In the genomic region with DNA sequence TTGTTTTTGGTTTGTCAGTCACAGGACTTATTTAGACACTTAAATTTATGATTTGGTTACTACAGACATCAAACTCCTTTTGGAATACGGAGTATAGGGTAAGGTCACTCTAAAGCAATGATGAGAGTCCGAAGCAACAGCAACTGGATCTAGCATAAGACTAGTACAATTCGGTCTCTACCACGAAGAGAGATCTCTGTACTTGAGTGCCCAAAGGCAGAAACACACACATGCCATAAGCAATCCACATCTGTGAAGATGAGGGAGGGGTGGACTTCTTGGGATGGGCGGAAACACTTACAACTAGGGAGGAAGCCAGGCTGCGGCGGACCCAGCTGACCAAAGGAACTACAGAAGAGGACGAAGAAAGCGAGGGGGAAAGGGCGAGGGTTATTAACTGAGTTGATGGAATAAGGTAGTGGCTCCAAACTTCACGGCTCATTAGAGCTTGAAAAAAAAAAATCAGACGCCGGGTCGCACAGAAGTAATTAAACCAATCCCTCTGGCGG, we compare ENCODE assay signal across 8 cellular contexts. TPM values are rescaled to one million over a fixed set of nuclear protein-coding genes. Genes with fewer than 3 reads are reported as not detected.
A peak's percentile ranks its signal among the peaks of the same experiment; 100 is the strongest.
DNase-seq lines count a peak whose midpoint lies in the region; ATAC-seq, FAIRE-seq and TF ChIP-seq lines count a peak whose summit lies in the region.

No MANE protein-coding gene starts in this region.

- FAIRE-seq in A549 (lab: Jason Lieb, UNC) = no peak

- POLR2A ChIA-PET in A549 (lab: Yijun Ruan, JAX) = interaction anchor here (0.6 to 1.2 kb wide), 5 partner anchors 9 to 342 kb away, joined by 3 to 4 read pairs (median 3); no protein-coding TSS in a partner anchor

- H3K4me1 ChIP-seq in A549 (peaks cover 11% of the 10 kb centered on the region; the same call in 2 of the 3 replicates), right atrium auricular region (peaks cover 0 to 24% of the 10 kb centered on the region in 2 donors)

- TF ChIP-seq CTCF in A549 (IDR thresholded peaks at IDR 0.05) (no peak), right atrium auricular region (IDR thresholded peaks at IDR 0.05) (no peak)

- no peaks in the 10 kb centered on the region for H3K36me3 ChIP-seq in right atrium auricular region

- H3K9me3 ChIP-seq in A549 (no peaks in the 10 kb centered on the region), right atrium auricular region (no peaks in the 10 kb centered on the region)

- no peak for TF ChIP-seq POLR2A in A549 (IDR thresholded peaks at IDR 0.05; ENCODE audit: low read length)

- DNase-seq in A549 (ENCODE audit: low read depth in 1 of 2, low spot score in 1 of 2) (peak; percentile 5 to 55), NCI-H82 (lab: John Stamatoyannopoulos, UW) (peak; percentile 86), right atrium auricular region (ENCODE audit: low spot score) (peak; percentile 66), putamen (ENCODE audit: low spot score) (peak; percentile 28), NCI-H2196 treated with DMSO at 0.1 percent for 48 hours (lab: John Stamatoyannopoulos, UW; ENCODE audit: unreplicated experiment) (no peak)

- ATAC-seq in A549 = peak; percentile 73 to 82; a peak in 5 of 6 replicates
- ATAC-seq in GM18498 (IDR thresholded peaks at IDR 0.05; ENCODE audit: unreplicated experiment) = peak; percentile 32
- ATAC-seq in HG02938 (IDR thresholded peaks at IDR 0.05; ENCODE audit: unreplicated experiment) = peak; percentile 21

- WGBS in A549 (ENCODE audit: missing lambda C conversion rate) = 3% methylated on average over 15 of the region's 15 CpGs
- WGBS in adipose tissue, 3 donors = 2 to 3% (median 2%) methylated on average over 15 of the region's 15 CpGs

- H3K4me2 ChIP-seq in A549 = peak overlapping the region; percentile 85

- TF ChIP-seq RAD21 in A549 (conservative IDR thresholded peaks at IDR 0.05 in 1 of 2, IDR thresholded peaks at IDR 0.05 in 1 of 2) = no peak

- peak overlapping the region; percentile 91 to 97 for H3K27ac ChIP-seq in A549
- H3K27ac ChIP-seq in adipose tissue (ENCODE audit: low read depth, low read length) = peak overlapping the region; percentile 78
- peak overlapping the region; percentile 99 for H3K27ac ChIP-seq in right atrium auricular region

- H3K27me3 ChIP-seq in right atrium auricular region = no peaks in the 10 kb centered on the region

- H3K4me3 ChIP-seq in A549 = peak overlapping the region; percentile 67
- peak overlapping the region; percentile 75 to 79 for H3K4me3 ChIP-seq in right atrium auricular region

- TF ChIP-seq EP300 in A549 (IDR thresholded peaks at IDR 0.05) = no peak

- CTCF ChIA-PET in A549 (lab: Yijun Ruan, JAX) = no interaction called here

TF ChIP-seq in A549, 52 proteins besides CTCF, POLR2A, EP300 and RAD21:
- TF ChIP-seq MAZ (IDR thresholded peaks at IDR 0.05; ENCODE audit: borderline replicate concordance, low read depth, low read length) = no peak
- TF ChIP-seq, protein P1, sequence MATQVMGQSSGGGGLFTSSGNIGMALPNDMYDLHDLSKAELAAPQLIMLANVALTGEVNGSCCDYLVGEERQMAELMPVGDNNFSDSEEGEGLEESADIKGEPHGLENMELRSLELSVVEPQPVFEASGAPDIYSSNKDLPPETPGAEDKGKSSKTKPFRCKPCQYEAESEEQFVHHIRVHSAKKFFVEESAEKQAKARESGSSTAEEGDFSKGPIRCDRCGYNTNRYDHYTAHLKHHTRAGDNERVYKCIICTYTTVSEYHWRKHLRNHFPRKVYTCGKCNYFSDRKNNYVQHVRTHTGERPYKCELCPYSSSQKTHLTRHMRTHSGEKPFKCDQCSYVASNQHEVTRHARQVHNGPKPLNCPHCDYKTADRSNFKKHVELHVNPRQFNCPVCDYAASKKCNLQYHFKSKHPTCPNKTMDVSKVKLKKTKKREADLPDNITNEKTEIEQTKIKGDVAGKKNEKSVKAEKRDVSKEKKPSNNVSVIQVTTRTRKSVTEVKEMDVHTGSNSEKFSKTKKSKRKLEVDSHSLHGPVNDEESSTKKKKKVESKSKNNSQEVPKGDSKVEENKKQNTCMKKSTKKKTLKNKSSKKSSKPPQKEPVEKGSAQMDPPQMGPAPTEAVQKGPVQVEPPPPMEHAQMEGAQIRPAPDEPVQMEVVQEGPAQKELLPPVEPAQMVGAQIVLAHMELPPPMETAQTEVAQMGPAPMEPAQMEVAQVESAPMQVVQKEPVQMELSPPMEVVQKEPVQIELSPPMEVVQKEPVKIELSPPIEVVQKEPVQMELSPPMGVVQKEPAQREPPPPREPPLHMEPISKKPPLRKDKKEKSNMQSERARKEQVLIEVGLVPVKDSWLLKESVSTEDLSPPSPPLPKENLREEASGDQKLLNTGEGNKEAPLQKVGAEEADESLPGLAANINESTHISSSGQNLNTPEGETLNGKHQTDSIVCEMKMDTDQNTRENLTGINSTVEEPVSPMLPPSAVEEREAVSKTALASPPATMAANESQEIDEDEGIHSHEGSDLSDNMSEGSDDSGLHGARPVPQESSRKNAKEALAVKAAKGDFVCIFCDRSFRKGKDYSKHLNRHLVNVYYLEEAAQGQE (IDR thresholded peaks at IDR 0.05) = no peak
- TF ChIP-seq MYC (IDR thresholded peaks at IDR 0.05; ENCODE audit: borderline replicate concordance, low read length) = no peak
- no peak for TF ChIP-seq CHD2 (IDR thresholded peaks at IDR 0.05; ENCODE audit: low read length, partially characterized antibody)
- TF ChIP-seq TP53 (CRISPR knock-in tag; IDR thresholded peaks at IDR 0.05) = no peak
- TF ChIP-seq EHMT2 (IDR thresholded peaks at IDR 0.05; ENCODE audit: low read depth) = no peak
- TF ChIP-seq, protein P2, sequence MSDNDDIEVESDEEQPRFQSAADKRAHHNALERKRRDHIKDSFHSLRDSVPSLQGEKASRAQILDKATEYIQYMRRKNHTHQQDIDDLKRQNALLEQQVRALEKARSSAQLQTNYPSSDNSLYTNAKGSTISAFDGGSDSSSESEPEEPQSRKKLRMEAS (IDR thresholded peaks at IDR 0.05) = no peak
- TF ChIP-seq CEBPB (IDR thresholded peaks at IDR 0.05) = no peak
- TF ChIP-seq, protein P3, sequence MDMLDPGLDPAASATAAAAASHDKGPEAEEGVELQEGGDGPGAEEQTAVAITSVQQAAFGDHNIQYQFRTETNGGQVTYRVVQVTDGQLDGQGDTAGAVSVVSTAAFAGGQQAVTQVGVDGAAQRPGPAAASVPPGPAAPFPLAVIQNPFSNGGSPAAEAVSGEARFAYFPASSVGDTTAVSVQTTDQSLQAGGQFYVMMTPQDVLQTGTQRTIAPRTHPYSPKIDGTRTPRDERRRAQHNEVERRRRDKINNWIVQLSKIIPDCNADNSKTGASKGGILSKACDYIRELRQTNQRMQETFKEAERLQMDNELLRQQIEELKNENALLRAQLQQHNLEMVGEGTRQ (IDR thresholded peaks at IDR 0.05) = no peak
- no peak for TF ChIP-seq NR3C1 (IDR thresholded peaks at IDR 0.05)
- TF ChIP-seq GATA3 (IDR thresholded peaks at IDR 0.05; ENCODE audit: borderline replicate concordance) = no peak
- TF ChIP-seq HDAC2 (IDR thresholded peaks at IDR 0.05) = no peak
- TF ChIP-seq RCOR1 (IDR thresholded peaks at IDR 0.05; ENCODE audit: low read depth, low read length) = no peak
- no peak for TF ChIP-seq FOSL2 (IDR thresholded peaks at IDR 0.05)
- TF ChIP-seq FOSL2 (CRISPR knock-in tag; IDR thresholded peaks at IDR 0.05) = no peak
TF ChIP-seq in A549: peak in this region for 0.

RNA-seq across cellular contexts. Expression of a gene that starts 0.6 kb away (rescaled TPM):
- polyA plus RNA-seq in A549 (2011; rRNA removed) = 23.2 and 33.6 TPM in 2 replicates
- polyA plus RNA-seq in A549 (2012; cell fraction: cytosol; rRNA removed) = 18.9 and 24.9 TPM in 2 replicates
- 4.1 and 7.6 TPM in 2 replicates for polyA plus RNA-seq in A549 (2012; cell fraction: nucleus; rRNA removed)
- polyA plus RNA-seq in A549 (2017; fragmentation: RNase III; extraction: RNeasy Plus Mini Kit Qiagen cat#74134 plus additional on column Dnase treatment) = 11.0 to 14.3 TPM (median 13.9 TPM) in 3 replicates
- polyA minus RNA-seq in A549 (2011; rRNA and poly(A)+ RNA removed) = 23.6 and 25.0 TPM in 2 replicates
- 1 to 10 TPM; 7.7 to 10.0 (median 8.8) TPM for polyA plus RNA-seq in adipose tissue
- 10 to 100 TPM in 1 of 2 donors, 1 to 10 TPM in 1; 9.2 to 10.7 TPM for total RNA-seq in right atrium auricular region

Comparison
In these comparisons a context has a peak if more than half of its experiments do, and no peak if none do; other contexts are left out.
1. ATAC-seq: peak in every context shown above with its lines; median percentile 78 in A549; 32 in GM18498; 21 in HG02938.